12 cellular contexts compared by ENCODE assay signal in genomic region chr10:132445516-132446194, GRCh38. TPM values are rescaled to one million over a fixed set of nuclear protein-coding genes. Genes with fewer than 3 reads are reported as not detected.
A peak's percentile ranks its signal among the peaks of the same experiment; 100 is the strongest.
DNase-seq lines count a peak whose midpoint lies in the region; ATAC-seq, FAIRE-seq and TF ChIP-seq lines count a peak whose summit lies in the region.
"Had no signal": no experiment of that assay in that cellular context is flagged by ENCODE, and none has a peak within 500 bp of the region (broad histone marks: within the 10 kb centered on the region; RNA-seq: fewer than 3 reads in every experiment).

No MANE protein-coding gene starts in this region.

- no peak overlapping the region for H3K9ac ChIP-seq in keratinocyte (ENCODE audit: control insufficient read depth, extremely low read depth, insufficient read depth, low read length)

- FAIRE-seq in keratinocyte (lab: Jason Lieb, UNC) = no peak

- H3K27me3 Mint-ChIP-seq in stimulated activated naive CD8-positive, alpha-beta T cell treated with anti-CD3 and anti-CD28 coated beads, Interleukin-15, Interleukin-2, amounts not matched to agents 100 ng/mL and 50 ng/mL, for 24 hours = no peaks in the 10 kb centered on the region
- H3K27me3 Mint-ChIP-seq: activated T-helper 17 cell treated with anti-CD3 and anti-CD28 coated beads, Interleukin-2, amount 50 U/mL, for 72 hours had no signal

- H3K27ac ChIP-seq in RWPE1 = peak overlapping the region; percentile 99
- H3K27ac ChIP-seq in keratinocyte (ENCODE audit: control insufficient read depth, insufficient read depth, low read length) = no peak overlapping the region

- POLR2A ChIA-PET in RWPE1 (lab: Yijun Ruan, JAX; ENCODE audit: low non-redundant PET) = no interaction called here

- no peak overlapping the region for H3K4me3 Mint-ChIP-seq in stimulated activated naive CD8-positive, alpha-beta T cell treated with anti-CD3 and anti-CD28 coated beads, Interleukin-15, Interleukin-2, amounts not matched to agents 100 ng/mL and 50 ng/mL, for 24 hours

- peaks cover 21% of the 10 kb centered on the region for H3K4me1 ChIP-seq in keratinocyte (ENCODE audit: control insufficient read depth, extremely low read depth, insufficient read depth, low read length)

- no peak for ATAC-seq in stimulated activated naive CD8-positive, alpha-beta T cell treated with anti-CD3 and anti-CD28 coated beads, Interleukin-15, Interleukin-2, amounts not matched to agents 100 U/mL and 50 U/mL, for 24 hours
- no peak for ATAC-seq in SK-N-SH treated with all-trans-retinoic acid at 6 μM for 48 hours
- no peak for ATAC-seq in GM21360 (IDR thresholded peaks at IDR 0.05; ENCODE audit: unreplicated experiment)
- ATAC-seq: activated T-helper 17 cell treated with anti-CD3 and anti-CD28 coated beads, Interleukin-2, amount 50 U/mL, for 72 hours had no signal

- H3K4me3 ChIP-seq in keratinocyte (ENCODE audit: control insufficient read depth in 2 of 3, extremely low read depth in 1 of 3, insufficient read depth in 2 of 3, low read depth in 1 of 3, low read length in 3 of 3) = no peak overlapping the region
- H3K4me3 ChIP-seq: cardiac muscle cell had no signal

- no peaks in the 10 kb centered on the region for H3K36me3 ChIP-seq in keratinocyte (ENCODE audit: control insufficient read depth in 2 of 2, extremely low read depth in 1 of 2, insufficient read depth in 2 of 2, low read length in 2 of 2)
- H3K36me3 ChIP-seq: cardiac muscle cell had no signal

- H3K36me3 Mint-ChIP-seq in stimulated activated naive CD8-positive, alpha-beta T cell treated with anti-CD3 and anti-CD28 coated beads, Interleukin-15, Interleukin-2, amounts not matched to agents 100 ng/mL and 50 ng/mL, for 24 hours (ENCODE audit: low read depth) = no peaks in the 10 kb centered on the region

- TF ChIP-seq CTCF in RWPE1 (conservative IDR thresholded peaks at IDR 0.05; ENCODE audit: low read depth) (no peak), keratinocyte (optimal IDR thresholded peaks at IDR 0.05 in 1 of 3, IDR thresholded peaks at IDR 0.05 in 1 of 3, conservative IDR thresholded peaks at IDR 0.05 in 1 of 3; ENCODE audit: extremely low read depth in 1 of 3, insufficient read depth in 2 of 3, low read length in 3 of 3) (no peak)

- DNase-seq in stimulated activated naive CD8-positive, alpha-beta T cell treated with anti-CD3 and anti-CD28 coated beads, Interleukin-15, Interleukin-2, amounts not matched to agents 100 U/mL and 50 U/mL, for 24 hours = no peak
- DNase-seq in RWPE1 (ENCODE audit: low spot score) = no peak
- no peak for DNase-seq in keratinocyte (ENCODE audit: low read depth, low spot score)
- DNase-seq in dermis blood vessel endothelial cell = no peak
- no peak for DNase-seq in central memory CD4-positive, alpha-beta T cell
- DNase-seq: C1 segment of cervical spinal cord, erythroblast had no signal

- peak overlapping the region; percentile 4 for H3K27ac Mint-ChIP-seq in stimulated activated naive CD8-positive, alpha-beta T cell treated with anti-CD3 and anti-CD28 coated beads, Interleukin-15, Interleukin-2, amounts not matched to agents 100 ng/mL and 50 ng/mL, for 24 hours

- H3K79me2 ChIP-seq in keratinocyte (ENCODE audit: control insufficient read depth, insufficient read depth, low read length) = no peaks in the 10 kb centered on the region

- dilution Hi-C loops in keratinocyte (cut with MboI; ENCODE audit: extremely low pct_ligation_motif_present, low sequenced_read_pairs) = no loop called here

- CTCF ChIA-PET in RWPE1 (lab: Yijun Ruan, JAX) = interaction anchor here (0.5 to 2.2 kb wide), 9 partner anchors 17 to 329 kb away, joined by 3 to 22 read pairs (median 5); partner anchors contain the start of gene PWWP2B

- H3K9me3 ChIP-seq in keratinocyte (ENCODE audit: control insufficient read depth, low read depth, low read length) = peaks cover 4% of the 10 kb centered on the region

- H3K9me1 ChIP-seq in keratinocyte (ENCODE audit: control insufficient read depth, extremely low read depth, insufficient read depth, low read length) = no peaks in the 10 kb centered on the region

- peak overlapping the region; percentile 37 for H2AFZ ChIP-seq in keratinocyte (ENCODE audit: control insufficient read depth, low read length)

- no peaks in the 10 kb centered on the region for H3K27me3 ChIP-seq in keratinocyte (ENCODE audit: control insufficient read depth, extremely low read depth, insufficient read depth, low read length)
- H3K27me3 ChIP-seq: cardiac muscle cell had no signal

- no peaks in the 10 kb centered on the region for H4K20me1 ChIP-seq in keratinocyte (ENCODE audit: control insufficient read depth, extremely low read depth, insufficient read depth, low read length)

- peaks cover 31% of the 10 kb centered on the region for H3K4me1 Mint-ChIP-seq in stimulated activated naive CD8-positive, alpha-beta T cell treated with anti-CD3 and anti-CD28 coated beads, Interleukin-15, Interleukin-2, amounts not matched to agents 100 ng/mL and 50 ng/mL, for 24 hours (ENCODE audit: low read depth)

- no peak overlapping the region for H3K4me2 ChIP-seq in keratinocyte (ENCODE audit: control insufficient read depth, extremely low read depth, insufficient read depth, low read depth, low read length)

- H3K9me3 Mint-ChIP-seq in stimulated activated naive CD8-positive, alpha-beta T cell treated with anti-CD3 and anti-CD28 coated beads, Interleukin-15, Interleukin-2, amounts not matched to agents 100 ng/mL and 50 ng/mL, for 24 hours = no peaks in the 10 kb centered on the region
- H3K9me3 Mint-ChIP-seq: activated T-helper 17 cell treated with anti-CD3 and anti-CD28 coated beads, Interleukin-2, amount 50 U/mL, for 72 hours had no signal

TF ChIP-seq in SK-N-SH treated with all-trans-retinoic acid at 6 μM for 48 hours, 23 proteins besides CTCF, POLR2A, EP300 and RAD21 (continues in another document):
- TF ChIP-seq PATZ1 (CRISPR knock-in tag; IDR thresholded peaks at IDR 0.05; ENCODE audit: borderline replicate concordance) (no peak), BACH2 (CRISPR knock-in tag; IDR thresholded peaks at IDR 0.05; ENCODE audit: borderline replicate concordance) (no peak), ARNTL (CRISPR knock-in tag; IDR thresholded peaks at IDR 0.05; ENCODE audit: borderline replicate concordance, low read depth) (no peak), ISL1 (CRISPR knock-in tag; IDR thresholded peaks at IDR 0.05) (no peak), ESRRG (CRISPR knock-in tag; IDR thresholded peaks at IDR 0.05) (no peak), CSRNP3 (CRISPR knock-in tag; IDR thresholded peaks at IDR 0.05) (no peak), ZC3H10 (CRISPR knock-in tag; IDR thresholded peaks at IDR 0.05) (no peak), SNAI2 (CRISPR knock-in tag; IDR thresholded peaks at IDR 0.05) (no peak), RARB (CRISPR knock-in tag; IDR thresholded peaks at IDR 0.05) (no peak), POU6F1 (CRISPR knock-in tag; IDR thresholded peaks at IDR 0.05; ENCODE audit: borderline replicate concordance, low read depth) (no peak), ZFP30 (CRISPR knock-in tag; IDR thresholded peaks at IDR 0.05) (no peak)

RNA-seq across cellular contexts. Expression of gene PWWP2B, which starts 48.7 kb away (rescaled TPM):
- polyA plus RNA-seq in keratinocyte = 3.1 to 6.5 TPM (median 3.8 TPM) in 3 replicates
- polyA plus RNA-seq in keratinocyte (2011; ENCODE audit: low read depth) = 4.3 TPM
- polyA plus RNA-seq in keratinocyte (2011; cell fraction: cytosol; rRNA removed) = 2.2 and 5.8 TPM in 2 replicates
- 6.3 and 9.1 TPM in 2 replicates for polyA plus RNA-seq in keratinocyte (2011; cell fraction: nucleus; rRNA removed)
- 8.8 and 10.9 TPM in 2 replicates for polyA plus RNA-seq in keratinocyte (2012; ENCODE audit: low replicate concordance)
- polyA minus RNA-seq in keratinocyte = 1.8 to 2.5 TPM (median 2.1 TPM) in 3 replicates
- 20.3 TPM for polyA minus RNA-seq in keratinocyte (2011; cell fraction: cytosol; rRNA and poly(A)+ RNA removed)
- polyA minus RNA-seq in keratinocyte (2011; cell fraction: nucleus; rRNA and poly(A)+ RNA removed) = 7.9 and 10.7 TPM in 2 replicates
- 15.1 and 16.3 TPM in 2 replicates for total RNA-seq in dermis blood vessel endothelial cell
